ENCODE assay signal across 1 cellular context in genomic region chr10:13586676-13587355, GRCh38.
TF ChIP-seq lines count a peak whose summit lies in the region.

A gene with protein sequence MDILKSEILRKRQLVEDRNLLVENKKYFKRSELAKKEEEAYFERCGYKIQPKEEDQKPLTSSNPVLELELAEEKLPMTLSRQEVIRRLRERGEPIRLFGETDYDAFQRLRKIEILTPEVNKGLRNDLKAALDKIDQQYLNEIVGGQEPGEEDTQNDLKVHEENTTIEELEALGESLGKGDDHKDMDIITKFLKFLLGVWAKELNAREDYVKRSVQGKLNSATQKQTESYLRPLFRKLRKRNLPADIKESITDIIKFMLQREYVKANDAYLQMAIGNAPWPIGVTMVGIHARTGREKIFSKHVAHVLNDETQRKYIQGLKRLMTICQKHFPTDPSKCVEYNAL (plus strand): TSS chr10:13586965. CDS start chr10:13587087, 122 bp downstream.

TF ChIP-seq in SK-N-SH, 30 proteins besides CTCF, POLR2A, EP300 and RAD21 (continued from another document):
- TF ChIP-seq, protein P1, sequence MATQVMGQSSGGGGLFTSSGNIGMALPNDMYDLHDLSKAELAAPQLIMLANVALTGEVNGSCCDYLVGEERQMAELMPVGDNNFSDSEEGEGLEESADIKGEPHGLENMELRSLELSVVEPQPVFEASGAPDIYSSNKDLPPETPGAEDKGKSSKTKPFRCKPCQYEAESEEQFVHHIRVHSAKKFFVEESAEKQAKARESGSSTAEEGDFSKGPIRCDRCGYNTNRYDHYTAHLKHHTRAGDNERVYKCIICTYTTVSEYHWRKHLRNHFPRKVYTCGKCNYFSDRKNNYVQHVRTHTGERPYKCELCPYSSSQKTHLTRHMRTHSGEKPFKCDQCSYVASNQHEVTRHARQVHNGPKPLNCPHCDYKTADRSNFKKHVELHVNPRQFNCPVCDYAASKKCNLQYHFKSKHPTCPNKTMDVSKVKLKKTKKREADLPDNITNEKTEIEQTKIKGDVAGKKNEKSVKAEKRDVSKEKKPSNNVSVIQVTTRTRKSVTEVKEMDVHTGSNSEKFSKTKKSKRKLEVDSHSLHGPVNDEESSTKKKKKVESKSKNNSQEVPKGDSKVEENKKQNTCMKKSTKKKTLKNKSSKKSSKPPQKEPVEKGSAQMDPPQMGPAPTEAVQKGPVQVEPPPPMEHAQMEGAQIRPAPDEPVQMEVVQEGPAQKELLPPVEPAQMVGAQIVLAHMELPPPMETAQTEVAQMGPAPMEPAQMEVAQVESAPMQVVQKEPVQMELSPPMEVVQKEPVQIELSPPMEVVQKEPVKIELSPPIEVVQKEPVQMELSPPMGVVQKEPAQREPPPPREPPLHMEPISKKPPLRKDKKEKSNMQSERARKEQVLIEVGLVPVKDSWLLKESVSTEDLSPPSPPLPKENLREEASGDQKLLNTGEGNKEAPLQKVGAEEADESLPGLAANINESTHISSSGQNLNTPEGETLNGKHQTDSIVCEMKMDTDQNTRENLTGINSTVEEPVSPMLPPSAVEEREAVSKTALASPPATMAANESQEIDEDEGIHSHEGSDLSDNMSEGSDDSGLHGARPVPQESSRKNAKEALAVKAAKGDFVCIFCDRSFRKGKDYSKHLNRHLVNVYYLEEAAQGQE (IDR thresholded peaks at IDR 0.05; ENCODE audit: low read depth, low read length) = 0 out of 2 replicates have a peak, but pooled peaks have one; percentile 19
- TF ChIP-seq NFIC (IDR thresholded peaks at IDR 0.05; ENCODE audit: borderline replicate concordance) (peak; percentile 28; the same call in 1 of the 2 replicates), IRF3 (IDR thresholded peaks at IDR 0.05; ENCODE audit: low read depth, low read length) (no peak), TAF1 (IDR thresholded peaks at IDR 0.05; ENCODE audit: borderline replicate concordance, low read depth, low read length) (peak; percentile 87), FOXM1 (IDR thresholded peaks at IDR 0.05; ENCODE audit: low read depth) (0 out of 2 replicates have a peak, but pooled peaks have one; percentile 37), GABPA (IDR thresholded peaks at IDR 0.05; ENCODE audit: low read depth) (peak; percentile 96), SMC3 (IDR thresholded peaks at IDR 0.05; ENCODE audit: low read depth, low read length) (peak; percentile 61), FOSL2 (IDR thresholded peaks at IDR 0.05; ENCODE audit: borderline replicate concordance, low read depth) (peak; percentile 4; the same call in 1 of the 2 replicates), EZH2phosphoT487 (IDR thresholded peaks at IDR 0.05; ENCODE audit: borderline replicate concordance, low read depth) (no peak), MEF2A (IDR thresholded peaks at IDR 0.05; ENCODE audit: borderline replicate concordance, low read depth) (0 out of 2 replicates have a peak, but pooled peaks have one; percentile 23)
